9 cellular contexts compared by ENCODE assay signal in genomic region chr14:101480747-101481530, GRCh38.
DNase-seq lines count a peak whose midpoint lies in the region; ATAC-seq, FAIRE-seq and TF ChIP-seq lines count a peak whose summit lies in the region.
"Had no signal": no experiment of that assay in that cellular context is flagged by ENCODE, and none has a peak within 500 bp of the region (broad histone marks: within the 10 kb centered on the region; RNA-seq: fewer than 3 reads in every experiment).

No MANE protein-coding gene starts in this region.

- in situ Hi-C loops in Caki2 (cut with HindIII; ENCODE audit: low pct_unique_long_range_greater_than_20kb, low sequenced_read_pairs) = no loop called here

- no peak for TF ChIP-seq CTCF in fibroblast of mammary gland (conservative IDR thresholded peaks at IDR 0.05; ENCODE audit: control insufficient read depth, insufficient read depth, low read depth, low read length)

- H3K4me3 ChIP-seq in fibroblast of mammary gland (ENCODE audit: control insufficient read depth, low read depth, low read length) = no peak overlapping the region

- ATAC-seq in HG02678 (IDR thresholded peaks at IDR 0.05; ENCODE audit: unreplicated experiment) = no peak
- no peak for ATAC-seq in GM21528 (IDR thresholded peaks at IDR 0.05; ENCODE audit: low FRiP score, unreplicated experiment)
- ATAC-seq in GM19324 (IDR thresholded peaks at IDR 0.05; ENCODE audit: low FRiP score, unreplicated experiment) = no peak
- no peak for ATAC-seq in GM21825 (IDR thresholded peaks at IDR 0.05; ENCODE audit: unreplicated experiment)

- FAIRE-seq in RCC 7860 (lab: Jason Lieb, UNC) = no peak

- DNase-seq in Caki2 (ENCODE audit: low read depth) = peak; percentile 61
- DNase-seq in RCC 7860 (ENCODE audit: low spot score) = peak; percentile 39
- DNase-seq in fibroblast of mammary gland (ENCODE audit: low read depth) = peak; percentile 56
- peak; percentile 37 for DNase-seq in renal cortical epithelial cell (ENCODE audit: low read depth)
- DNase-seq: immature natural killer cell had no signal
